ENCODE assay signal across 12 cellular contexts in the genomic region with DNA sequence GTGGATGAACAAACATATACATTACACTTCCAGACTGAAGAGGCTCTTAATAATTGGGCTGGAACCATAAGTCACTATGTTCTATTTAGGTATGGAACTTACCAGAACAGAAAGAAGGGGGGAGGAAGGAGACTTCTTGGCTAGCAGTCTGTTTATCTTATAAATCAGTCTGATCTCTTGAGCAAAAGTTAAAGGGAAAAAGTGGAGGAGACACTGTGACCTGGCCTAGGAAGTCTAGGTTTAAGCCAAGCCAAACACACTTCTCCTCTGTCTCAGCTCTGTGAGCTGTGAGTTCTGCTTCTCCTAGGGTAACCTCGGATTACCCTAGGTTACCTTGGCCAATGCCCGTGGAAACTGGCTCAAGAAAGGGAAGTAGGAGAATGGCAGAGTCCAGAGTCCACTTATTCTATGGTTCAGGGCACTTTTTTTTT.
A peak's percentile ranks its signal among the peaks of the same experiment; 100 is the strongest.
DNase-seq lines count a peak whose midpoint lies in the region; ATAC-seq and TF ChIP-seq lines count a peak whose summit lies in the region.
"Had no signal": no experiment of that assay in that cellular context is flagged by ENCODE, and none has a peak within 500 bp of the region (broad histone marks: within the 10 kb centered on the region; RNA-seq: fewer than 3 reads in every experiment).

No MANE protein-coding gene starts in this region.

- H3K4me1 ChIP-seq in upper lobe of left lung (peaks cover 10 to 28% (median 24%) of the 10 kb centered on the region in 4 donors), MM.1S (ENCODE audit: low read length) (peaks cover 38% of the 10 kb centered on the region)

- H3K9me3 ChIP-seq in upper lobe of left lung (no peaks in the 10 kb centered on the region), MM.1S (replicated peaks; ENCODE audit: insufficient read depth, low read length) (no peaks in the 10 kb centered on the region)

- no peak for ATAC-seq in activated CD8-positive, alpha-beta T cell treated with anti-CD3 and anti-CD28 coated beads for 36 hours
- peak; percentile 49 for ATAC-seq in left lobe of liver
- ATAC-seq in upper lobe of left lung (ENCODE audit: low FRiP score in 2 of 2): peak; percentile 54 to 58
- ATAC-seq: esophagus mucosa had no signal

- peaks cover 5% of the 10 kb centered on the region for H3K9me3 Mint-ChIP-seq in activated naive CD4-positive, alpha-beta T cell treated with anti-CD3 and anti-CD28 coated beads for 36 hours
- H3K9me3 Mint-ChIP-seq in activated CD8-positive, alpha-beta T cell treated with anti-CD3 and anti-CD28 coated beads for 36 hours: peaks cover 15% of the 10 kb centered on the region
- H3K9me3 Mint-ChIP-seq: immature natural killer cell had no signal

- peak overlapping the region; percentile 10 for H3K27ac Mint-ChIP-seq in activated naive CD4-positive, alpha-beta T cell treated with anti-CD3 and anti-CD28 coated beads for 36 hours
- H3K27ac Mint-ChIP-seq in activated CD8-positive, alpha-beta T cell treated with anti-CD3 and anti-CD28 coated beads for 36 hours: peak overlapping the region; percentile 29

- H3K79me2 ChIP-seq in MM.1S (ENCODE audit: low read length): no peaks in the 10 kb centered on the region

- H3K27me3 ChIP-seq in upper lobe of left lung: no peaks in the 10 kb centered on the region
- no peaks in the 10 kb centered on the region for H3K27me3 ChIP-seq in MM.1S (replicated peaks; ENCODE audit: insufficient read depth, low read length)

- WGBS in upper lobe of left lung, 2 donors: 34 to 50% methylated on average over 2 of the region's 2 CpGs

- H2AFZ ChIP-seq in MM.1S (ENCODE audit: low read length): no peak overlapping the region

- no peak overlapping the region for H3K4me2 ChIP-seq in MM.1S (ENCODE audit: low read depth, low read length)

- H3K27me3 Mint-ChIP-seq in activated naive CD4-positive, alpha-beta T cell treated with anti-CD3 and anti-CD28 coated beads for 36 hours (ENCODE audit: low read depth): no peaks in the 10 kb centered on the region
- H3K27me3 Mint-ChIP-seq in activated CD8-positive, alpha-beta T cell treated with anti-CD3 and anti-CD28 coated beads for 36 hours: no peaks in the 10 kb centered on the region

- H3K4me3 Mint-ChIP-seq in activated naive CD4-positive, alpha-beta T cell treated with anti-CD3 and anti-CD28 coated beads for 36 hours: no peak overlapping the region
- no peak overlapping the region for H3K4me3 Mint-ChIP-seq in activated CD8-positive, alpha-beta T cell treated with anti-CD3 and anti-CD28 coated beads for 36 hours
- H3K4me3 Mint-ChIP-seq: immature natural killer cell had no signal

- peaks cover 66% of the 10 kb centered on the region for H3K4me1 Mint-ChIP-seq in activated naive CD4-positive, alpha-beta T cell treated with anti-CD3 and anti-CD28 coated beads for 36 hours (ENCODE audit: low read depth)
- H3K4me1 Mint-ChIP-seq in activated CD8-positive, alpha-beta T cell treated with anti-CD3 and anti-CD28 coated beads for 36 hours (ENCODE audit: low read depth): peaks cover 57% of the 10 kb centered on the region

- CTCF ChIA-PET in activated naive CD4-positive, alpha-beta T cell treated with anti-CD3 and anti-CD28 coated beads for 36 hours (lab: Charles Lee): interaction anchor here (1.0 to 1.2 kb wide), 2 partner anchors 23 to 104 kb away, joined by 3 to 6 read pairs; no protein-coding TSS in a partner anchor
- CTCF ChIA-PET in activated CD8-positive, alpha-beta T cell treated with anti-CD3 and anti-CD28 coated beads for 36 hours (lab: Charles Lee): interaction anchor here (1.7 kb wide), 1 partner anchor 104 kb away, joined by 7 read pairs; no protein-coding TSS in a partner anchor

- no peak for TF ChIP-seq EP300 in upper lobe of left lung (IDR thresholded peaks at IDR 0.05)

- POLR2A ChIA-PET in activated CD8-positive, alpha-beta T cell treated with anti-CD3 and anti-CD28 coated beads for 36 hours (lab: Charles Lee): interaction anchor here (1.1 kb wide), 1 partner anchor 49 kb away, joined by 4 read pairs; no protein-coding TSS in a partner anchor

- H3K9ac ChIP-seq in MM.1S (ENCODE audit: low read length): no peak overlapping the region

- no peak for DNase-seq in activated naive CD4-positive, alpha-beta T cell treated with anti-CD3 and anti-CD28 coated beads for 36 hours
- no peak for DNase-seq in activated naive CD4-positive, alpha-beta T cell treated with Interleukin-2 at 50 U/mL for 16 hours
- DNase-seq in activated CD8-positive, alpha-beta T cell treated with anti-CD3 and anti-CD28 coated beads for 36 hours: no peak
- DNase-seq in left lobe of liver (ENCODE audit: low spot score) (no peak), upper lobe of left lung (peak in 1 of 2 donors; percentile 57), NCI-H2196 (lab: John Stamatoyannopoulos, UW; ENCODE audit: unreplicated experiment) (no peak), MM.1S (no peak)
- DNase-seq in stimulated activated CD4-positive, alpha-beta T cell treated with anti-CD3 and anti-CD28 coated beads, Interleukin-2, amount 100 ng/mL, for 48 hours: no peak
- DNase-seq: immature natural killer cell, NCI-H226 had no signal

- TF ChIP-seq CTCF in activated CD8-positive, alpha-beta T cell treated with anti-CD3 and anti-CD28 coated beads for 36 hours (IDR thresholded peaks at IDR 0.05): no peak
- no peak for TF ChIP-seq CTCF in upper lobe of left lung (IDR thresholded peaks at IDR 0.05)
- no peak for TF ChIP-seq CTCF in MM.1S (IDR thresholded peaks at IDR 0.05; ENCODE audit: low read length)

- H4K20me1 ChIP-seq in MM.1S (ENCODE audit: insufficient read depth, low read length): no peaks in the 10 kb centered on the region

- H3K36me3 Mint-ChIP-seq in activated naive CD4-positive, alpha-beta T cell treated with anti-CD3 and anti-CD28 coated beads for 36 hours (ENCODE audit: low read depth): peaks cover 10% of the 10 kb centered on the region
- H3K36me3 Mint-ChIP-seq in activated CD8-positive, alpha-beta T cell treated with anti-CD3 and anti-CD28 coated beads for 36 hours (ENCODE audit: low read depth): peaks cover 29% of the 10 kb centered on the region

- intact Hi-C loops in activated naive CD4-positive, alpha-beta T cell treated with anti-CD3 and anti-CD28 coated beads for 36 hours (cut with micrococcal nuclease): loop anchor here (5.0 kb wide), 1 partner anchor 96 kb away; the partner anchor contains the start of gene PFKFB3
- intact Hi-C loops in activated CD8-positive, alpha-beta T cell treated with anti-CD3 and anti-CD28 coated beads for 36 hours (cut with micrococcal nuclease): no loop called here

- H3K9me2 ChIP-seq in MM.1S (replicated peaks; ENCODE audit: insufficient read depth, low read length): no peaks in the 10 kb centered on the region

- peaks cover 35% of the 10 kb centered on the region for H3F3A ChIP-seq in MM.1S (ENCODE audit: insufficient read depth, low read length)

- peak overlapping the region in 2 of 4 donors; percentile 31 to 54 for H3K27ac ChIP-seq in upper lobe of left lung
- no peak overlapping the region for H3K27ac ChIP-seq in MM.1S (ENCODE audit: low read length)
- H3K27ac ChIP-seq: SK-N-MC had no signal

- H3K4me3 ChIP-seq in upper lobe of left lung: no peak overlapping the region
- no peak overlapping the region for H3K4me3 ChIP-seq in MM.1S (ENCODE audit: low read length)
- H3K4me3 ChIP-seq: SK-N-MC had no signal

- H3K36me3 ChIP-seq in upper lobe of left lung: no peaks in the 10 kb centered on the region
- H3K36me3 ChIP-seq in MM.1S (replicated peaks; ENCODE audit: insufficient read depth, low read length): no peaks in the 10 kb centered on the region

- TF ChIP-seq POLR2A in upper lobe of left lung (IDR thresholded peaks at IDR 0.05): no peak
